13 cellular contexts compared by ENCODE assay signal in the genomic region with DNA sequence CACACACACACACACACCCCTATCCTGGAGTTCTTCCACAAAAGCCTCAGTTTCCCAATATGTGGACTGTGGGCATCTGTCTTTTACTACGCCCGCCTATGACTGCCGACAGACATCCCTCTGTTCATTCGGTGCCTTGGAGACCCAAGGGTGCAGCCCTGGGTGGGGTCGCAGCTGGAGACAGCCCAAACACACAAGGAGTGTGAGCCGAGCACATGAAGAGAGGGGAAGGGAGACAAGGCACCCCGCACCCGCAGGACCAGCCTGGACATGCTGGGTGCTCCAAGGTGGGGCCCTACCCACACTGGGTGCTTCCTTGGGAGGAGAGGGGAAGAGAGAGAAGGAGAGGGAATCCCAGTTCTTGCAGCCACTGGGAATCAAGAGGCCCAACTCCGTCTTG. TPM values are rescaled to one million over a fixed set of nuclear protein-coding genes. Genes with fewer than 3 reads are reported as not detected.
A peak's percentile ranks its signal among the peaks of the same experiment; 100 is the strongest.
DNase-seq lines count a peak whose midpoint lies in the region; ATAC-seq and TF ChIP-seq lines count a peak whose summit lies in the region.
"Had no signal": no experiment of that assay in that cellular context is flagged by ENCODE, and none has a peak within 500 bp of the region (broad histone marks: within the 10 kb centered on the region; RNA-seq: fewer than 3 reads in every experiment).

No MANE protein-coding gene starts in this region.

- no peak for DNase-seq in activated naive CD4-positive, alpha-beta T cell treated with anti-CD3 and anti-CD28 coated beads for 36 hours
- DNase-seq in activated naive CD4-positive, alpha-beta T cell (lab: John Stamatoyannopoulos, UW), result no peak
- DNase-seq in activated CD4-positive, alpha-beta memory T cell treated with anti-CD3 and anti-CD28 coated beads for 36 hours, result no peak
- DNase-seq in fibroblast of villous mesenchyme (ENCODE audit: low read depth) (no peak), colonic mucosa (no peak), DMS79 treated with DMSO at 0.1 percent for 48 hours (lab: John Stamatoyannopoulos, UW) (no peak)
- no peak for DNase-seq in stimulated activated effector memory CD8-positive, alpha-beta T cell treated with anti-CD3 and anti-CD28 coated beads, Interleukin-12 subunit alpha, Interleukin-12 subunit beta, amount 100 ng/mL, for 72 hours (ENCODE audit: low spot score in 2 of 2)
- DNase-seq: activated CD4-positive, alpha-beta T cell treated with anti-CD3 and anti-CD28 coated beads, Interleukin-2, amount 50 U/mL, for 4 hours; NCI-H748 treated with DMSO at 0.1 percent for 48 hours had no signal

- H3K4me1 Mint-ChIP-seq in activated naive CD4-positive, alpha-beta T cell treated with anti-CD3 and anti-CD28 coated beads for 36 hours (ENCODE audit: low read depth), result peaks cover 33% of the 10 kb centered on the region
- H3K4me1 Mint-ChIP-seq in activated CD4-positive, alpha-beta memory T cell treated with anti-CD3 and anti-CD28 coated beads for 36 hours (ENCODE audit: low read depth), result peaks cover 19% of the 10 kb centered on the region
- H3K4me1 Mint-ChIP-seq in stimulated activated effector memory CD8-positive, alpha-beta T cell treated with anti-CD3 and anti-CD28 coated beads, Interleukin-12 subunit alpha, Interleukin-12 subunit beta, amount 100 ng/mL, for 72 hours, result peaks cover 55% of the 10 kb centered on the region

- CTCF ChIA-PET in activated naive CD4-positive, alpha-beta T cell treated with anti-CD3 and anti-CD28 coated beads for 36 hours (lab: Charles Lee), result interaction anchor here (0.5 to 3.1 kb wide), 2 partner anchors 18 to 48 kb away, joined by 5 to 29 read pairs; no protein-coding TSS in a partner anchor
- CTCF ChIA-PET in activated CD4-positive, alpha-beta memory T cell treated with anti-CD3 and anti-CD28 coated beads for 36 hours (lab: Charles Lee), result interaction anchor here (1.4 to 5.7 kb wide), 3 partner anchors 19 to 40 kb away, joined by 3 to 56 read pairs (median 6); partner anchors contain the start of genes IRGQ and ZNF576

- H3K36me3 Mint-ChIP-seq in activated naive CD4-positive, alpha-beta T cell treated with anti-CD3 and anti-CD28 coated beads for 36 hours (ENCODE audit: low read depth), result peaks cover 10% of the 10 kb centered on the region
- peaks cover 1% of the 10 kb centered on the region for H3K36me3 Mint-ChIP-seq in activated CD4-positive, alpha-beta memory T cell treated with anti-CD3 and anti-CD28 coated beads for 36 hours
- H3K36me3 Mint-ChIP-seq in stimulated activated effector memory CD8-positive, alpha-beta T cell treated with anti-CD3 and anti-CD28 coated beads, Interleukin-12 subunit alpha, Interleukin-12 subunit beta, amount 100 ng/mL, for 72 hours, result peaks cover 15% of the 10 kb centered on the region

- no peak overlapping the region for H3K9ac ChIP-seq in colonic mucosa (ENCODE audit: low read depth in 2 of 2, low read length in 2 of 2)

- H3K9me3 Mint-ChIP-seq in activated naive CD4-positive, alpha-beta T cell treated with anti-CD3 and anti-CD28 coated beads for 36 hours, result no peaks in the 10 kb centered on the region
- no peaks in the 10 kb centered on the region for H3K9me3 Mint-ChIP-seq in activated CD4-positive, alpha-beta memory T cell treated with anti-CD3 and anti-CD28 coated beads for 36 hours
- no peaks in the 10 kb centered on the region for H3K9me3 Mint-ChIP-seq in stimulated activated effector memory CD8-positive, alpha-beta T cell treated with anti-CD3 and anti-CD28 coated beads, Interleukin-12 subunit alpha, Interleukin-12 subunit beta, amount 100 ng/mL, for 72 hours

- no peaks in the 10 kb centered on the region for H3K9me3 ChIP-seq in colonic mucosa
- H3K9me3 ChIP-seq: spleen had no signal

- no peak overlapping the region for H3K27ac Mint-ChIP-seq in activated naive CD4-positive, alpha-beta T cell treated with anti-CD3 and anti-CD28 coated beads for 36 hours
- peak overlapping the region; percentile 64 for H3K27ac Mint-ChIP-seq in activated CD4-positive, alpha-beta memory T cell treated with anti-CD3 and anti-CD28 coated beads for 36 hours
- H3K27ac Mint-ChIP-seq in stimulated activated effector memory CD8-positive, alpha-beta T cell treated with anti-CD3 and anti-CD28 coated beads, Interleukin-12 subunit alpha, Interleukin-12 subunit beta, amount 100 ng/mL, for 72 hours, result peak overlapping the region; percentile 98

- TF ChIP-seq CTCF in fibroblast of villous mesenchyme (IDR thresholded peaks at IDR 0.05; ENCODE audit: insufficient read depth, low read depth, low read length), result no peak
- no peak for TF ChIP-seq CTCF in colonic mucosa (IDR thresholded peaks at IDR 0.05)

- no peaks in the 10 kb centered on the region for H3K27me3 Mint-ChIP-seq in activated naive CD4-positive, alpha-beta T cell treated with anti-CD3 and anti-CD28 coated beads for 36 hours (ENCODE audit: low read depth)
- H3K27me3 Mint-ChIP-seq in activated CD4-positive, alpha-beta memory T cell treated with anti-CD3 and anti-CD28 coated beads for 36 hours, result no peaks in the 10 kb centered on the region

- peaks cover 7% of the 10 kb centered on the region for H3K4me1 ChIP-seq in colonic mucosa

- H3K27ac ChIP-seq in colonic mucosa, result no peak overlapping the region

- POLR2A ChIA-PET in activated CD4-positive, alpha-beta memory T cell treated with anti-CD3 and anti-CD28 coated beads for 36 hours (lab: Charles Lee), result interaction anchor here (1.4 to 1.5 kb wide), 2 partner anchors 13 to 18 kb away, joined by 3 to 5 read pairs; no protein-coding TSS in a partner anchor

- H3K4me3 ChIP-seq in fibroblast of villous mesenchyme (ENCODE audit: low read depth, low read length), result peak overlapping the region; percentile 93
- H3K4me3 ChIP-seq in colonic mucosa, result no peak overlapping the region

- no peaks in the 10 kb centered on the region for H3K27me3 ChIP-seq in colonic mucosa
- H3K27me3 ChIP-seq: spleen had no signal

- H3K36me3 ChIP-seq in colonic mucosa, result no peaks in the 10 kb centered on the region

- H3K4me3 Mint-ChIP-seq in activated naive CD4-positive, alpha-beta T cell treated with anti-CD3 and anti-CD28 coated beads for 36 hours, result peak overlapping the region; percentile 62
- peak overlapping the region; percentile 59 for H3K4me3 Mint-ChIP-seq in activated CD4-positive, alpha-beta memory T cell treated with anti-CD3 and anti-CD28 coated beads for 36 hours
- peak overlapping the region; percentile 99 for H3K4me3 Mint-ChIP-seq in stimulated activated effector memory CD8-positive, alpha-beta T cell treated with anti-CD3 and anti-CD28 coated beads, Interleukin-12 subunit alpha, Interleukin-12 subunit beta, amount 100 ng/mL, for 72 hours

- no peak for ATAC-seq in stimulated activated effector memory CD8-positive, alpha-beta T cell treated with anti-CD3 and anti-CD28 coated beads, Interleukin-12 subunit alpha, Interleukin-12 subunit beta, amount 100 ng/mL, for 72 hours
- ATAC-seq in GM21529 (IDR thresholded peaks at IDR 0.05; ENCODE audit: unreplicated experiment), result no peak

- intact Hi-C loops in activated naive CD4-positive, alpha-beta T cell treated with anti-CD3 and anti-CD28 coated beads for 36 hours (cut with micrococcal nuclease), result no loop called here
- intact Hi-C loops in activated CD4-positive, alpha-beta memory T cell treated with anti-CD3 and anti-CD28 coated beads for 36 hours (cut with micrococcal nuclease), result no loop called here
- intact Hi-C loops in colonic mucosa (cut with DNase I), result no loop called here

RNA-seq across cellular contexts. Expression of gene PINLYP, which starts 0.9 kb away (rescaled TPM):
- total RNA-seq in activated naive CD4-positive, alpha-beta T cell treated with anti-CD3 and anti-CD28 coated beads for 36 hours, result 1 to 10 TPM; 3.2 to 3.8 TPM
- 1 to 10 TPM; 2.2 to 3.7 TPM for total RNA-seq in activated CD4-positive, alpha-beta memory T cell treated with anti-CD3 and anti-CD28 coated beads for 36 hours
- total RNA-seq in fibroblast of villous mesenchyme, result 3.5 TPM in 2 replicates
- total RNA-seq in colonic mucosa, result 1 to 10 TPM in 1 of 2 donors, under 1 TPM in 1; 0.52 to 2.4 TPM
- total RNA-seq: HT-29, SK-MEL-5 had no signal

RNA-seq across cellular contexts. Expression of gene XRCC1, which starts 1.2 kb away (rescaled TPM):
- total RNA-seq in activated naive CD4-positive, alpha-beta T cell treated with anti-CD3 and anti-CD28 coated beads for 36 hours, result 10 to 100 TPM; 33.7 to 34.5 TPM
- total RNA-seq in activated CD4-positive, alpha-beta memory T cell treated with anti-CD3 and anti-CD28 coated beads for 36 hours, result 10 to 100 TPM; 42.5 to 43.0 TPM
- total RNA-seq in fibroblast of villous mesenchyme, result 22.9 and 28.9 TPM in 2 replicates
- 10 to 100 TPM; 22.3 to 40.7 TPM for total RNA-seq in colonic mucosa

RNA-seq across cellular contexts. Expression of gene IRGQ, which starts 19.5 kb away (rescaled TPM):
- total RNA-seq in activated naive CD4-positive, alpha-beta T cell treated with anti-CD3 and anti-CD28 coated beads for 36 hours, result 10 to 100 TPM; 17.2 to 18.7 TPM
- total RNA-seq in activated CD4-positive, alpha-beta memory T cell treated with anti-CD3 and anti-CD28 coated beads for 36 hours, result 10 to 100 TPM; 18.3 to 19.9 TPM
- total RNA-seq in fibroblast of villous mesenchyme, result 27.7 and 35.4 TPM in 2 replicates
- 10 to 100 TPM; 19.9 to 24.6 TPM for total RNA-seq in colonic mucosa

RNA-seq across cellular contexts. Expression of gene ZNF576, which starts 19.9 kb away (rescaled TPM):
- 10 to 100 TPM; 11.6 to 11.7 TPM for total RNA-seq in activated naive CD4-positive, alpha-beta T cell treated with anti-CD3 and anti-CD28 coated beads for 36 hours
- total RNA-seq in activated CD4-positive, alpha-beta memory T cell treated with anti-CD3 and anti-CD28 coated beads for 36 hours, result 10 to 100 TPM; 12.6 to 14.1 TPM
- total RNA-seq in fibroblast of villous mesenchyme (9.0 and 9.9 TPM in 2 replicates), colonic mucosa (10 to 100 TPM; 15.4 to 27.1 TPM)

RNA-seq across cellular contexts. Expression of gene SRRM5, which starts 35.4 kb away (rescaled TPM):
- total RNA-seq in activated naive CD4-positive, alpha-beta T cell treated with anti-CD3 and anti-CD28 coated beads for 36 hours, result under 1 TPM; 0.21 to 0.27 TPM
- under 1 TPM; 0.39 to 0.59 TPM for total RNA-seq in activated CD4-positive, alpha-beta memory T cell treated with anti-CD3 and anti-CD28 coated beads for 36 hours
- under 0.01 TPM in 2 replicates for total RNA-seq in fibroblast of villous mesenchyme
- under 1 TPM; 0.42 to 0.57 TPM for total RNA-seq in colonic mucosa
- total RNA-seq: SK-MEL-5 had no signal
